Comparison of ENCODE assay signal across 11 cellular contexts in genomic region chr1:31843506-31843905, GRCh38. TPM values are rescaled to one million over a fixed set of nuclear protein-coding genes. Genes with fewer than 3 reads are reported as not detected.
DNase-seq lines count a peak whose midpoint lies in the region; TF ChIP-seq lines count a peak whose summit lies in the region.
"Had no signal": no experiment of that assay in that cellular context is flagged by ENCODE, and none has a peak within 500 bp of the region (broad histone marks: within the 10 kb centered on the region; RNA-seq: fewer than 3 reads in every experiment).

No MANE protein-coding gene starts in this region.

- TF ChIP-seq CTCF in HFFc6 (IDR thresholded peaks at IDR 0.05) (no peak), tibial nerve (IDR thresholded peaks at IDR 0.05) (no peak)

- H3K27me3 Mint-ChIP-seq in HFFc6 (ENCODE audit: insufficient read depth): peaks cover 6% of the 10 kb centered on the region
- no peaks in the 10 kb centered on the region for H3K27me3 Mint-ChIP-seq in activated CD4-positive, alpha-beta T cell treated with anti-CD3 and anti-CD28 coated beads, Interleukin-2, amount 10 ng/mL, durations not matched to agents 24 days and 14 days

- H3K9me3 Mint-ChIP-seq in HFFc6: no peaks in the 10 kb centered on the region
- no peaks in the 10 kb centered on the region for H3K9me3 Mint-ChIP-seq in activated CD4-positive, alpha-beta T cell treated with anti-CD3 and anti-CD28 coated beads, Interleukin-2, amount 10 ng/mL, durations not matched to agents 24 days and 14 days
- H3K9me3 Mint-ChIP-seq: IgD-negative memory B cell, nephron had no signal

- no peak overlapping the region for H3K4me3 Mint-ChIP-seq in HFFc6
- no peak overlapping the region for H3K4me3 Mint-ChIP-seq in activated CD4-positive, alpha-beta T cell treated with anti-CD3 and anti-CD28 coated beads, Interleukin-2, amount 10 ng/mL, durations not matched to agents 24 days and 14 days
- H3K4me3 Mint-ChIP-seq: IgD-negative memory B cell, nephron had no signal

- no peaks in the 10 kb centered on the region for H3K9me3 ChIP-seq in tibial nerve
- H3K9me3 ChIP-seq: esophagus muscularis mucosa had no signal

- no peak for TF ChIP-seq POLR2A in tibial nerve (IDR thresholded peaks at IDR 0.05)

- H3K4me1 ChIP-seq in tibial nerve: no peaks in the 10 kb centered on the region
- H3K4me1 ChIP-seq: esophagus muscularis mucosa had no signal

- no peaks in the 10 kb centered on the region for H3K36me3 ChIP-seq in tibial nerve
- H3K36me3 ChIP-seq: esophagus muscularis mucosa had no signal

- H3K4me1 Mint-ChIP-seq in HFFc6 (ENCODE audit: low read depth): peaks cover 28% of the 10 kb centered on the region
- peaks cover 28% of the 10 kb centered on the region for H3K4me1 Mint-ChIP-seq in activated CD4-positive, alpha-beta T cell treated with anti-CD3 and anti-CD28 coated beads, Interleukin-2, amount 10 ng/mL, durations not matched to agents 24 days and 14 days

- intact Hi-C loops in activated CD4-positive, alpha-beta T cell treated with anti-CD3 and anti-CD28 coated beads, Interleukin-2, amount 10 ng/mL, durations not matched to agents 24 days and 14 days (cut with micrococcal nuclease): no loop called here

- no peaks in the 10 kb centered on the region for H3K27me3 ChIP-seq in tibial nerve
- H3K27me3 ChIP-seq: esophagus muscularis mucosa had no signal

- no peaks in the 10 kb centered on the region for H3K36me3 Mint-ChIP-seq in HFFc6 (ENCODE audit: low read depth)
- no peaks in the 10 kb centered on the region for H3K36me3 Mint-ChIP-seq in activated CD4-positive, alpha-beta T cell treated with anti-CD3 and anti-CD28 coated beads, Interleukin-2, amount 10 ng/mL, durations not matched to agents 24 days and 14 days (ENCODE audit: low read depth)

- H3K27ac Mint-ChIP-seq in HFFc6: peak overlapping the region; percentile 29
- no peak overlapping the region for H3K27ac Mint-ChIP-seq in activated CD4-positive, alpha-beta T cell treated with anti-CD3 and anti-CD28 coated beads, Interleukin-2, amount 10 ng/mL, durations not matched to agents 24 days and 14 days
- H3K27ac Mint-ChIP-seq: nephron had no signal

- H3K27ac ChIP-seq in tibial nerve: no peak overlapping the region
- H3K27ac ChIP-seq: esophagus muscularis mucosa had no signal

- peak; percentile 95 for DNase-seq in AG08395 (ENCODE audit: low spot score)
- DNase-seq in HFFc6: peak; percentile 87
- peak in 32 of 56 donors; percentile 5 to 75 (median 45) for DNase-seq in amygdala (lab: John Stamatoyannopoulos, UW)
- peak; percentile 75 for DNase-seq in medulla oblongata (ENCODE audit: extremely low spot score)
- DNase-seq in superior temporal gyrus (ENCODE audit: extremely low spot score): no peak
- no peak for DNase-seq in tibial nerve (ENCODE audit: low spot score in 2 of 2)
- DNase-seq in activated CD4-positive, alpha-beta T cell treated with anti-CD3 and anti-CD28 coated beads, Interleukin-2, amount 10 ng/mL, durations not matched to agents 24 days and 14 days: no peak
- DNase-seq in HUDEP-2 (lab: John Stamatoyannopoulos, UW; ENCODE audit: unreplicated experiment in 76 of 76): no peak

- WGBS in tibial nerve, 2 donors: 54 to 60% methylated on average over 2 of the region's 2 CpGs

- TF ChIP-seq EP300 in tibial nerve (IDR thresholded peaks at IDR 0.05): no peak

- no peak overlapping the region for H3K4me3 ChIP-seq in tibial nerve
- H3K4me3 ChIP-seq: esophagus muscularis mucosa had no signal

RNA-seq across cellular contexts. Expression of gene SPOCD1, which starts 27.7 kb away (rescaled TPM):
- total RNA-seq in HFFc6 (2021; fragmentation: NEBNext Ultra II Directional; extraction: Animal tissue kit (Norgen Biotek cat#: 25700)): 10 to 100 TPM; 33.7 to 40.4 (median 35.8) TPM
- 10 to 100 TPM in 1 of 4 donors, under 1 TPM in 2, not detected in 1; 0.42 to 14.1 (median 0.66) TPM for total RNA-seq in tibial nerve
- total RNA-seq in activated CD4-positive, alpha-beta T cell treated with anti-CD3 and anti-CD28 coated beads, Interleukin-2, amount 10 ng/mL, durations not matched to agents 24 days and 14 days: not detected in 2 replicates

Comparison
In these comparisons a context has a peak if more than half of its experiments do, and no peak if none do; other contexts are left out.
1. DNase-seq: peak in AG08395 (single experiment), HFFc6 (single experiment), amygdala (32 of 56) and medulla oblongata (single experiment); none in superior temporal gyrus (single experiment), tibial nerve (0 of 2), activated CD4-positive, alpha-beta T cell treated with anti-CD3 and anti-CD28 coated beads, Interleukin-2, amount 10 ng/mL, durations not matched to agents 24 days and 14 days (single experiment) and HUDEP-2 (0 of 76).